2 cellular contexts compared by ENCODE assay signal in the genomic region with DNA sequence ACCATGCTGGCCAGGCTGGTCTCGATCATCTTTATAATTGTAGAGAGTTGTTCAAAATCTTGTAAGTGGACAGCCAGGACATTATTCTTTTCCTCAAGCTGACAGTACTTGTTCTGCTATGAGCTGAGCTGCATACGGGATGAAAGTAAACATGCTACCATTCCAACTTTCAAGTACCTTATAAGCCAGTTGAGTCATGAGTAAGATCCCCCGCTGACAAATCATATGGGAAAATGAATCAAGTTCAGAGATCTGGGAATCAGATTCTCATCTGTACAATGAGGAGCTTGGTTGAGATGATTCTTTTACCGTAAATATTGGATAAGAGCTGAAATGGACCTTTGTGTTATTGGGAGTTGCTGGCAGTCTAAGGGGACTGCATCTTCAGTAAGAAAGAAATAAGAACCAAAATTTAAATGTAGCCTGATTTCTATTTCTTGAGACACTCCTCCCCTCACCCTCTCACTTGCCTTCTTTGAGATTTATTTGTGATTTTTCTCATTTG.
TF ChIP-seq lines count a peak whose summit lies in the region.

No MANE protein-coding gene starts in this region.

TF ChIP-seq in IMR-90, 13 proteins besides CTCF, POLR2A, EP300 and RAD21:
- TF ChIP-seq BHLHE40 (IDR thresholded peaks at IDR 0.05; ENCODE audit: low read depth, low read length) (no peak), RCOR1 (IDR thresholded peaks at IDR 0.05; ENCODE audit: insufficient replicate concordance, low read length) (no peak), RFX5 (IDR thresholded peaks at IDR 0.05; ENCODE audit: low read depth, low read length) (no peak), MAFK (IDR thresholded peaks at IDR 0.05; ENCODE audit: low read depth, low read length) (no peak), CEBPB (IDR thresholded peaks at IDR 0.05; ENCODE audit: low read depth, low read length) (no peak), CHD1 (IDR thresholded peaks at IDR 0.05; ENCODE audit: low read depth, low read length) (no peak), SMC3 (IDR thresholded peaks at IDR 0.05; ENCODE audit: low read depth, low read length) (no peak), MAZ (IDR thresholded peaks at IDR 0.05; ENCODE audit: borderline replicate concordance, low read depth, low read length) (no peak), FOS (IDR thresholded peaks at IDR 0.05; ENCODE audit: low read depth, low read length) (no peak), NFE2L2 (IDR thresholded peaks at IDR 0.05; ENCODE audit: low read depth, low read length) (no peak)
- TF ChIP-seq, protein P1, sequence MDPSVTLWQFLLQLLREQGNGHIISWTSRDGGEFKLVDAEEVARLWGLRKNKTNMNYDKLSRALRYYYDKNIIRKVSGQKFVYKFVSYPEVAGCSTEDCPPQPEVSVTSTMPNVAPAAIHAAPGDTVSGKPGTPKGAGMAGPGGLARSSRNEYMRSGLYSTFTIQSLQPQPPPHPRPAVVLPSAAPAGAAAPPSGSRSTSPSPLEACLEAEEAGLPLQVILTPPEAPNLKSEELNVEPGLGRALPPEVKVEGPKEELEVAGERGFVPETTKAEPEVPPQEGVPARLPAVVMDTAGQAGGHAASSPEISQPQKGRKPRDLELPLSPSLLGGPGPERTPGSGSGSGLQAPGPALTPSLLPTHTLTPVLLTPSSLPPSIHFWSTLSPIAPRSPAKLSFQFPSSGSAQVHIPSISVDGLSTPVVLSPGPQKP (IDR thresholded peaks at IDR 0.05; ENCODE audit: borderline replicate concordance, low read depth, low read length), result no peak
- TF ChIP-seq, protein P2, sequence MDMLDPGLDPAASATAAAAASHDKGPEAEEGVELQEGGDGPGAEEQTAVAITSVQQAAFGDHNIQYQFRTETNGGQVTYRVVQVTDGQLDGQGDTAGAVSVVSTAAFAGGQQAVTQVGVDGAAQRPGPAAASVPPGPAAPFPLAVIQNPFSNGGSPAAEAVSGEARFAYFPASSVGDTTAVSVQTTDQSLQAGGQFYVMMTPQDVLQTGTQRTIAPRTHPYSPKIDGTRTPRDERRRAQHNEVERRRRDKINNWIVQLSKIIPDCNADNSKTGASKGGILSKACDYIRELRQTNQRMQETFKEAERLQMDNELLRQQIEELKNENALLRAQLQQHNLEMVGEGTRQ (IDR thresholded peaks at IDR 0.05; ENCODE audit: low read depth, low read length), result no peak

TF ChIP-seq in H1, 55 proteins besides CTCF, POLR2A, EP300 and RAD21:
- TF ChIP-seq SIN3A (conservative IDR thresholded peaks at IDR 0.05 in 1 of 2, IDR thresholded peaks at IDR 0.05 in 1 of 2; ENCODE audit: low read depth in 1 of 2, low read length in 2 of 2) (no peak), POLR2AphosphoS5 (IDR thresholded peaks at IDR 0.05; ENCODE audit: low read depth, low read length) (no peak)
- TF ChIP-seq, protein P3, sequence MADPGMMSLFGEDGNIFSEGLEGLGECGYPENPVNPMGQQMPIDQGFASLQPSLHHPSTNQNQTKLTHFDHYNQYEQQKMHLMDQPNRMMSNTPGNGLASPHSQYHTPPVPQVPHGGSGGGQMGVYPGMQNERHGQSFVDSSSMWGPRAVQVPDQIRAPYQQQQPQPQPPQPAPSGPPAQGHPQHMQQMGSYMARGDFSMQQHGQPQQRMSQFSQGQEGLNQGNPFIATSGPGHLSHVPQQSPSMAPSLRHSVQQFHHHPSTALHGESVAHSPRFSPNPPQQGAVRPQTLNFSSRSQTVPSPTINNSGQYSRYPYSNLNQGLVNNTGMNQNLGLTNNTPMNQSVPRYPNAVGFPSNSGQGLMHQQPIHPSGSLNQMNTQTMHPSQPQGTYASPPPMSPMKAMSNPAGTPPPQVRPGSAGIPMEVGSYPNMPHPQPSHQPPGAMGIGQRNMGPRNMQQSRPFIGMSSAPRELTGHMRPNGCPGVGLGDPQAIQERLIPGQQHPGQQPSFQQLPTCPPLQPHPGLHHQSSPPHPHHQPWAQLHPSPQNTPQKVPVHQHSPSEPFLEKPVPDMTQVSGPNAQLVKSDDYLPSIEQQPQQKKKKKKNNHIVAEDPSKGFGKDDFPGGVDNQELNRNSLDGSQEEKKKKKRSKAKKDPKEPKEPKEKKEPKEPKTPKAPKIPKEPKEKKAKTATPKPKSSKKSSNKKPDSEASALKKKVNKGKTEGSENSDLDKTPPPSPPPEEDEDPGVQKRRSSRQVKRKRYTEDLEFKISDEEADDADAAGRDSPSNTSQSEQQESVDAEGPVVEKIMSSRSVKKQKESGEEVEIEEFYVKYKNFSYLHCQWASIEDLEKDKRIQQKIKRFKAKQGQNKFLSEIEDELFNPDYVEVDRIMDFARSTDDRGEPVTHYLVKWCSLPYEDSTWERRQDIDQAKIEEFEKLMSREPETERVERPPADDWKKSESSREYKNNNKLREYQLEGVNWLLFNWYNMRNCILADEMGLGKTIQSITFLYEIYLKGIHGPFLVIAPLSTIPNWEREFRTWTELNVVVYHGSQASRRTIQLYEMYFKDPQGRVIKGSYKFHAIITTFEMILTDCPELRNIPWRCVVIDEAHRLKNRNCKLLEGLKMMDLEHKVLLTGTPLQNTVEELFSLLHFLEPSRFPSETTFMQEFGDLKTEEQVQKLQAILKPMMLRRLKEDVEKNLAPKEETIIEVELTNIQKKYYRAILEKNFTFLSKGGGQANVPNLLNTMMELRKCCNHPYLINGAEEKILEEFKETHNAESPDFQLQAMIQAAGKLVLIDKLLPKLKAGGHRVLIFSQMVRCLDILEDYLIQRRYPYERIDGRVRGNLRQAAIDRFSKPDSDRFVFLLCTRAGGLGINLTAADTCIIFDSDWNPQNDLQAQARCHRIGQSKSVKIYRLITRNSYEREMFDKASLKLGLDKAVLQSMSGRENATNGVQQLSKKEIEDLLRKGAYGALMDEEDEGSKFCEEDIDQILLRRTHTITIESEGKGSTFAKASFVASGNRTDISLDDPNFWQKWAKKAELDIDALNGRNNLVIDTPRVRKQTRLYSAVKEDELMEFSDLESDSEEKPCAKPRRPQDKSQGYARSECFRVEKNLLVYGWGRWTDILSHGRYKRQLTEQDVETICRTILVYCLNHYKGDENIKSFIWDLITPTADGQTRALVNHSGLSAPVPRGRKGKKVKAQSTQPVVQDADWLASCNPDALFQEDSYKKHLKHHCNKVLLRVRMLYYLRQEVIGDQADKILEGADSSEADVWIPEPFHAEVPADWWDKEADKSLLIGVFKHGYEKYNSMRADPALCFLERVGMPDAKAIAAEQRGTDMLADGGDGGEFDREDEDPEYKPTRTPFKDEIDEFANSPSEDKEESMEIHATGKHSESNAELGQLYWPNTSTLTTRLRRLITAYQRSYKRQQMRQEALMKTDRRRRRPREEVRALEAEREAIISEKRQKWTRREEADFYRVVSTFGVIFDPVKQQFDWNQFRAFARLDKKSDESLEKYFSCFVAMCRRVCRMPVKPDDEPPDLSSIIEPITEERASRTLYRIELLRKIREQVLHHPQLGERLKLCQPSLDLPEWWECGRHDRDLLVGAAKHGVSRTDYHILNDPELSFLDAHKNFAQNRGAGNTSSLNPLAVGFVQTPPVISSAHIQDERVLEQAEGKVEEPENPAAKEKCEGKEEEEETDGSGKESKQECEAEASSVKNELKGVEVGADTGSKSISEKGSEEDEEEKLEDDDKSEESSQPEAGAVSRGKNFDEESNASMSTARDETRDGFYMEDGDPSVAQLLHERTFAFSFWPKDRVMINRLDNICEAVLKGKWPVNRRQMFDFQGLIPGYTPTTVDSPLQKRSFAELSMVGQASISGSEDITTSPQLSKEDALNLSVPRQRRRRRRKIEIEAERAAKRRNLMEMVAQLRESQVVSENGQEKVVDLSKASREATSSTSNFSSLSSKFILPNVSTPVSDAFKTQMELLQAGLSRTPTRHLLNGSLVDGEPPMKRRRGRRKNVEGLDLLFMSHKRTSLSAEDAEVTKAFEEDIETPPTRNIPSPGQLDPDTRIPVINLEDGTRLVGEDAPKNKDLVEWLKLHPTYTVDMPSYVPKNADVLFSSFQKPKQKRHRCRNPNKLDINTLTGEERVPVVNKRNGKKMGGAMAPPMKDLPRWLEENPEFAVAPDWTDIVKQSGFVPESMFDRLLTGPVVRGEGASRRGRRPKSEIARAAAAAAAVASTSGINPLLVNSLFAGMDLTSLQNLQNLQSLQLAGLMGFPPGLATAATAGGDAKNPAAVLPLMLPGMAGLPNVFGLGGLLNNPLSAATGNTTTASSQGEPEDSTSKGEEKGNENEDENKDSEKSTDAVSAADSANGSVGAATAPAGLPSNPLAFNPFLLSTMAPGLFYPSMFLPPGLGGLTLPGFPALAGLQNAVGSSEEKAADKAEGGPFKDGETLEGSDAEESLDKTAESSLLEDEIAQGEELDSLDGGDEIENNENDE (IDR thresholded peaks at IDR 0.05; ENCODE audit: insufficient replicate concordance, low read length), result peak; percentile 92
